Comparison of ENCODE assay signal across 8 cellular contexts in the genomic region with DNA sequence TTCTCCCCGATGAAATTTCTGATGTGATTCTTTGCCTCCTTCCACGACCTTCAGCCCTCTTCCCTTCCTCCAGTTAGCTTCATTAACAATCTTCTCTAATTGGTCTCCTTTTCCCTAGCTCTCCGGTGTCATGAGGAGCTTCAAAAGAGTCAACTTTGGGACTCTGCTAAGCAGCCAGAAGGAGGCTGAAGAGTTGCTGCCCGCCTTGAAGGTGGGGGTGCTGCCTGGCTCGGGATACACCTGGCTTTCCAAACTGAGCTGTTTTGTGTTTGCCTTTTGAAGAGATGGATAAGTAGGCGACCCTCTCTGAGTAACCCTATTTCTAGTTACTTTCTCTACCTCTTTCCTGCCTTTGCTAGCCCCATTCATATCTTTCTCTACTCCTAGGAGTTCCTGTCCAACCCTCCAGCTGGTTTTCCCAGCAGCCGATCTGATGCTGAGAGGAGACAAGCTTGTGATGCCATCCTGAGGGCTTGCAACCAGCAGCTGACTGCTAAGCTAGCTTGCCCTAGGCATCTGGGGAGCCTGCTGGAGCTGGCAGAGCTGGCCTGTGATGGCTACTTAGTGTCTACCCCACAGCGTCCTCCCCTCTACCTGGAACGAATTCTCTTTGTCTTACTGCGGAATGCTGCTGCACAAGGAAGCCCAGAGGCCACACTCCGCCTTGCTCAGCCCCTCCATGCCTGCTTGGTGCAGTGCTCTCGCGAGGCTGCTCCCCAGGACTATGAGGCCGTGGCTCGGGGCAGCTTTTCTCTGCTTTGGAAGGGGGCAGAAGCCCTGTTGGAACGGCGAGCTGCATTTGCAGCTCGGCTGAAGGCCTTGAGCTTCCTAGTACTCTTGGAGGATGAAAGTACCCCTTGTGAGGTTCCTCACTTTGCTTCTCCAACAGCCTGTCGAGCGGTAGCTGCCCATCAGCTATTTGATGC. TPM values are rescaled to one million over a fixed set of nuclear protein-coding genes. Genes with fewer than 3 reads are reported as not detected.
DNase-seq lines count a peak whose midpoint lies in the region; ATAC-seq and TF ChIP-seq lines count a peak whose summit lies in the region.

No MANE protein-coding gene starts in this region.

- H3K4me3 ChIP-seq in BJ (ENCODE audit: low read depth, low read length) (peak overlapping the region; percentile 78), mucosa of descending colon (peak overlapping the region; percentile 24)

- H3K36me3 ChIP-seq in BJ (ENCODE audit: control insufficient read depth, insufficient read depth, low read length) = no peaks in the 10 kb centered on the region
- no peaks in the 10 kb centered on the region for H3K36me3 ChIP-seq in mucosa of descending colon (ENCODE audit: low read depth)

- POLR2A ChIA-PET in BJ (lab: Charles Lee) = interaction anchor here (0.6 kb wide), 1 partner anchor 8 kb away, joined by 7 read pairs; no protein-coding TSS in a partner anchor

- peak overlapping the region; percentile 97 to 100 (median 99) for H3K4me3 Mint-ChIP-seq in brain

- peaks cover 35% of the 10 kb centered on the region for H3K4me1 Mint-ChIP-seq in brain

- peaks cover 7% of the 10 kb centered on the region for H3K27me3 Mint-ChIP-seq in brain

- peak overlapping the region; percentile 8 to 92 (median 82) for H3K27ac Mint-ChIP-seq in brain

- intact Hi-C loops in mucosa of descending colon (cut with DNase I, micrococcal nuclease) = no loop called here

- TF ChIP-seq CTCF in BJ (IDR thresholded peaks at IDR 0.05; ENCODE audit: insufficient read depth, low read depth, low read length) = no peak
- TF ChIP-seq CTCF in brain (conservative IDR thresholded peaks at IDR 0.05) = no peak
- TF ChIP-seq CTCF in mucosa of descending colon (IDR thresholded peaks at IDR 0.05) = no peak

- H3K27me3 ChIP-seq in BJ (ENCODE audit: control insufficient read depth, insufficient read depth, low read length) = no peaks in the 10 kb centered on the region

- H3K9me3 Mint-ChIP-seq in brain = no peaks in the 10 kb centered on the region

- CTCF ChIA-PET in BJ (lab: Yijun Ruan, JAX) = interaction anchor here (0.7 to 6.7 kb wide), 13 partner anchors 8 to 198 kb away, joined by 3 to 68 read pairs (median 4); a partner anchor contains a TSS

- no peaks in the 10 kb centered on the region for H3K9me3 ChIP-seq in mucosa of descending colon

- H3K4me1 ChIP-seq in mucosa of descending colon (ENCODE audit: low read depth) = peaks cover 6% of the 10 kb centered on the region

- DNase-seq in BJ (ENCODE audit: low read depth) (no peak), mucosa of descending colon (no peak), NCI-H446 (lab: John Stamatoyannopoulos, UW) (no peak), Kasumi-1 (lab: John Stamatoyannopoulos, UW) (no peak)
- DNase-seq in stimulated activated CD4-positive, alpha-beta T cell treated with anti-CD3 and anti-CD28 coated beads, Interleukin-4, amount 100 ng/mL, for 24 hours = no peak
- no peak for DNase-seq in stimulated activated CD4-positive, alpha-beta T cell treated with anti-CD3 and anti-CD28 coated beads, Interleukin-2, amount 100 ng/mL, for 48 hours

- H3K36me3 Mint-ChIP-seq in brain = no peaks in the 10 kb centered on the region

- peak; percentile 17 for ATAC-seq in HG03342 (IDR thresholded peaks at IDR 0.05; ENCODE audit: unreplicated experiment)
- ATAC-seq in mucosa of descending colon = peak; percentile 7

RNA-seq across cellular contexts. Expression of a gene that starts 0.8 kb away (rescaled TPM):
- polyA plus RNA-seq in BJ (2011; rRNA removed) (3.0 and 7.3 TPM in 2 replicates), brain (ENCODE audit: insufficient read depth, low read depth, low replicate concordance) (11.8 TPM)
- polyA minus RNA-seq in BJ (2011; rRNA and poly(A)+ RNA removed) = 7.9 and 8.2 TPM in 2 replicates
- 10 to 100 TPM in 1 of 3 donors, 1 to 10 TPM in 2; 4.5 to 13.1 (median 5.8) TPM for total RNA-seq in mucosa of descending colon

RNA-seq across cellular contexts. Expression of a gene that starts 26.4 kb away (rescaled TPM):
- 965 and 1,130 TPM in 2 replicates for polyA plus RNA-seq in BJ (2011; rRNA removed)
- polyA minus RNA-seq in BJ (2011; rRNA and poly(A)+ RNA removed) = 129 and 175 TPM in 2 replicates
- polyA plus RNA-seq in brain (ENCODE audit: insufficient read depth, low read depth, low replicate concordance) = 938 TPM
- total RNA-seq in mucosa of descending colon = 100 to 1,000 TPM; 262 to 390 (median 268) TPM

RNA-seq across cellular contexts. Expression of a gene that starts 30.6 kb away (rescaled TPM):
- polyA plus RNA-seq in BJ (2011; rRNA removed) (49.7 and 78.3 TPM in 2 replicates), brain (ENCODE audit: insufficient read depth, low read depth, low replicate concordance) (114 TPM)
- 31.6 and 45.4 TPM in 2 replicates for polyA minus RNA-seq in BJ (2011; rRNA and poly(A)+ RNA removed)
- total RNA-seq in mucosa of descending colon = 10 to 100 TPM; 35.4 to 54.9 (median 38.0) TPM

RNA-seq across cellular contexts. Expression of a gene that starts 36.9 kb away (rescaled TPM):
- 41.7 and 63.9 TPM in 2 replicates for polyA plus RNA-seq in BJ (2011; rRNA removed)
- 56.1 and 60.3 TPM in 2 replicates for polyA minus RNA-seq in BJ (2011; rRNA and poly(A)+ RNA removed)
- polyA plus RNA-seq in brain (ENCODE audit: insufficient read depth, low read depth, low replicate concordance) = 4.1 TPM
- total RNA-seq in mucosa of descending colon = 10 to 100 TPM; 10.7 to 35.3 (median 16.9) TPM

RNA-seq across cellular contexts. Expression of a gene that starts 52.5 kb away (rescaled TPM):
- polyA plus RNA-seq in BJ (2011; rRNA removed) = 53.3 and 84.3 TPM in 2 replicates
- 41.1 and 75.1 TPM in 2 replicates for polyA minus RNA-seq in BJ (2011; rRNA and poly(A)+ RNA removed)
- 52.4 TPM for polyA plus RNA-seq in brain (ENCODE audit: insufficient read depth, low read depth, low replicate concordance)
- 10 to 100 TPM; 40.2 to 46.9 (median 46.3) TPM for total RNA-seq in mucosa of descending colon
